ENCODE assay signal across 19 cellular contexts in the genomic region with DNA sequence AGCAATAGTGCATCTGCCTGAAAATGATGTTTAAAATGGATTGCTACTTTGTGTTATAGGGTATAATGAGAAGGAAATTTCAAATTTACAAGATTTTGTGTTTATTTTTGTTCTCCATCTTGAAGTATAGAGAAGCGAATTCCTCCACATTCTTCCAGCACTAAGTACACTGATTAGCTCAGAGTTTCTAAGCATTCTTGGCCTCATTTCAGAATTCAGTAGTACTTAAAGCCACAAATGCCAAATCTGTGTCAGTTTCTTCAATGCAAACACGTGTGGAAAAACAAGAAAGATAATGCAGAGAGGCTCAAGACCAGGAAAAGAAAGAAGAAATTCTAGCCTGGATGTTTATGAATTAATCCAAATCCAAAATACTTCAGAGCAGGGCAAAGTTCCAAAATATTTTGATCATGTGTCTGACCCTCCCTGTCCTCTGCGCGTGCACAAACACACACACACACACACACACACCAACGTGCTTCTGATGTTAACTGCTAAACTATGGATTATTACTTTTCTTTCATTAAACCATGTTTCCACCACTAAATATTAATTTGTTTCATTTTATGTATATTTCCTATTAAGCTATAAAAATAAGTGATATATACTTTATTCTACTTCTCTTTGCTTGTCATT.
DNase-seq lines count a peak whose midpoint lies in the region; ATAC-seq, FAIRE-seq and TF ChIP-seq lines count a peak whose summit lies in the region.
"Had no signal": no experiment of that assay in that cellular context is flagged by ENCODE, and none has a peak within 500 bp of the region (broad histone marks: within the 10 kb centered on the region; RNA-seq: fewer than 3 reads in every experiment).

No MANE protein-coding gene starts in this region.

- H4K20me1 ChIP-seq in astrocyte (ENCODE audit: insufficient read depth, low read length), result no peaks in the 10 kb centered on the region

- H3K4me3 Mint-ChIP-seq in astrocyte (ENCODE audit: unreplicated experiment) (no peak overlapping the region), nephron (no peak overlapping the region)
- H3K4me3 Mint-ChIP-seq: IgD-negative memory B cell had no signal

- H3K36me3 ChIP-seq in astrocyte (ENCODE audit: insufficient read depth, low read length), result no peaks in the 10 kb centered on the region

- H3K27me3 Mint-ChIP-seq in astrocyte (ENCODE audit: low read depth, unreplicated experiment) (no peaks in the 10 kb centered on the region), nephron (ENCODE audit: low read depth) (no peaks in the 10 kb centered on the region)
- H3K27me3 Mint-ChIP-seq: IgD-negative memory B cell had no signal

- no peak for FAIRE-seq in astrocyte (lab: Jason Lieb, UNC)
- FAIRE-seq: GM12892 had no signal

- H3K79me2 ChIP-seq in astrocyte (ENCODE audit: insufficient read depth, low read length), result no peaks in the 10 kb centered on the region

- H3K27ac Mint-ChIP-seq in astrocyte (ENCODE audit: unreplicated experiment), result no peak overlapping the region
- H3K27ac Mint-ChIP-seq in nephron, result peak overlapping the region in 2 of 3 experiments; percentile 18 to 54
- H3K27ac Mint-ChIP-seq: IgD-negative memory B cell had no signal

- H3K4me1 Mint-ChIP-seq in astrocyte (ENCODE audit: low read depth, unreplicated experiment) (peaks cover 3% of the 10 kb centered on the region), nephron (peaks cover 14% of the 10 kb centered on the region)
- H3K4me1 Mint-ChIP-seq: IgD-negative memory B cell had no signal

- no peaks in the 10 kb centered on the region for H3K27me3 ChIP-seq in astrocyte (ENCODE audit: insufficient read depth, low read length)

- H3K36me3 Mint-ChIP-seq in astrocyte (ENCODE audit: low read depth, unreplicated experiment) (no peaks in the 10 kb centered on the region), nephron (ENCODE audit: low read depth) (no peaks in the 10 kb centered on the region)

- ATAC-seq in GM18505 (IDR thresholded peaks at IDR 0.05; ENCODE audit: unreplicated experiment), result no peak
- no peak for ATAC-seq in GM18868 (IDR thresholded peaks at IDR 0.05; ENCODE audit: unreplicated experiment)

- TF ChIP-seq POLR2A in GM18505 (IDR thresholded peaks at IDR 0.05; ENCODE audit: borderline replicate concordance, extremely low read depth, insufficient read depth, insufficient read length), result no peak

- H3K4me3 ChIP-seq in astrocyte (ENCODE audit: insufficient read depth, low read depth, low read length) (no peak overlapping the region), fibroblast of the aortic adventitia (ENCODE audit: low read depth, low read length) (no peak overlapping the region)
- H3K4me3 ChIP-seq: PC-9 had no signal

- no peaks in the 10 kb centered on the region for H3K9me3 Mint-ChIP-seq in astrocyte (ENCODE audit: unreplicated experiment)
- H3K9me3 Mint-ChIP-seq in nephron, result no peaks in the 10 kb centered on the region

- no peak overlapping the region for H2AFZ ChIP-seq in astrocyte (ENCODE audit: low read depth, low read length)
- H2AFZ ChIP-seq: PC-9 had no signal

- no peak for TF ChIP-seq CTCF in astrocyte (IDR thresholded peaks at IDR 0.05; ENCODE audit: insufficient read depth, low read depth, low read length)
- no peak for TF ChIP-seq CTCF in fibroblast of the aortic adventitia (IDR thresholded peaks at IDR 0.05; ENCODE audit: insufficient read depth, low read length)
- no peak for TF ChIP-seq CTCF in nephron (IDR thresholded peaks at IDR 0.05; ENCODE audit: unreplicated experiment in 3 of 3)

- no peaks in the 10 kb centered on the region for H3K4me1 ChIP-seq in astrocyte (ENCODE audit: insufficient read depth, low read length)

- no peak overlapping the region for H3K4me2 ChIP-seq in astrocyte (ENCODE audit: low read length)
- H3K4me2 ChIP-seq: PC-9, SK-N-SH had no signal

- no peak overlapping the region for H3K27ac ChIP-seq in astrocyte (ENCODE audit: low read depth, low read length)
- H3K27ac ChIP-seq: PC-9 had no signal

- H3K9ac ChIP-seq in astrocyte (ENCODE audit: low read length), result no peak overlapping the region
- H3K9ac ChIP-seq: SK-N-SH had no signal

- H3K9me3 ChIP-seq in astrocyte (ENCODE audit: insufficient read depth, low read depth, low read length), result no peaks in the 10 kb centered on the region
- H3K9me3 ChIP-seq: SK-N-SH had no signal

- peak; percentile 1 for DNase-seq in GM04503 (ENCODE audit: low read depth)
- peak; percentile 56 for DNase-seq in astrocyte (ENCODE audit: low read depth)
- peak; percentile 36 for DNase-seq in fibroblast of the aortic adventitia (ENCODE audit: low read depth)
- no peak for DNase-seq in NCI-H526 treated with DMSO at 0.1 percent for 48 hours (lab: John Stamatoyannopoulos, UW)
- no peak for DNase-seq in NK-92 (lab: John Stamatoyannopoulos, UW; ENCODE audit: unreplicated experiment)
- DNase-seq: AML-193, DMS53, H7, NCI-H1436 treated with DMSO at 0.1 percent for 48 hours, NCI-H2081, NCI-H2227 treated with DMSO at 0.1 percent for 48 hours, NCI-H526, PC-9, SK-N-SH had no signal

Comparison
In these comparisons a context has a peak if more than half of its experiments do, and no peak if none do; other contexts are left out.
1. DNase-seq: peak in GM04503 (single experiment), astrocyte (single experiment) and fibroblast of the aortic adventitia (single experiment); none in NCI-H526 treated with DMSO at 0.1 percent for 48 hours (single experiment) and NK-92 (single experiment).